Comparison of ENCODE assay signal across 18 cellular contexts in the genomic region with DNA sequence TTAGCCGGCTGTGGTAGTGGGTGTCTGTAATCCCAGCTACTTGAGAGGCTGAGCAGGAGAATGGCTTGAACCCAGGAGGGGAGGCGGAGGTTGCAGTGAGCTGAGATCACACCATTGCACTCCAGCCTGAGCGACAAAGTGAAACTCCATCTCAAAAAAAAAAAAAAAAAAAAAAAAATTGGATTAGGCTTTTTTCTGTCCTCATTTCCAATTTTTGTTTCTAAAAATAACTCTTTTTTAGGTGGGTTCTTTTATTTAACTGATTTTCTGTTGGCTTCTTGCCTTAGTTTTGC.
"Had no signal": no experiment of that assay in that cellular context is flagged by ENCODE, and none has a peak within 500 bp of the region (broad histone marks: within the 10 kb centered on the region; RNA-seq: fewer than 3 reads in every experiment).

No MANE protein-coding gene starts in this region.

- H3K4me1 ChIP-seq: esophagus squamous epithelium, gastroesophageal sphincter, right atrium auricular region, stomach had no signal

- H3K4me3 Mint-ChIP-seq: mesothelial cell of epicardium, natural killer cell, neural crest cell had no signal

- H3K9me3 ChIP-seq: esophagus squamous epithelium, gastroesophageal sphincter, right atrium auricular region, thoracic aorta had no signal

- H3K27me3 ChIP-seq: esophagus squamous epithelium, gastroesophageal sphincter, right atrium auricular region, stomach had no signal

- H3K27ac ChIP-seq: esophagus squamous epithelium, gastroesophageal sphincter, right atrium auricular region, stomach, thoracic aorta had no signal

- DNase-seq: dermis blood vessel endothelial cell; esophagus squamous epithelium; foreskin fibroblast; glutamatergic neuron; islet precursor cell; natural killer cell; small intestine; stimulated activated CD4-positive, alpha-beta T cell treated with anti-CD3 and anti-CD28 coated beads, Interleukin-12 subunit alpha, Interleukin-12 subunit beta, amount 100 ng/mL, for 4 hours; stimulated activated naive CD4-positive, alpha-beta T cell; stomach; substantia nigra; trophoblast cell had no signal

- H3K36me3 ChIP-seq: esophagus squamous epithelium, gastroesophageal sphincter, right atrium auricular region, stomach, thoracic aorta had no signal

- H3K4me1 Mint-ChIP-seq: natural killer cell had no signal

- H3K4me3 ChIP-seq: esophagus squamous epithelium, gastroesophageal sphincter, right atrium auricular region, stomach, thoracic aorta had no signal

- H3K36me3 Mint-ChIP-seq: mesothelial cell of epicardium, natural killer cell had no signal

- H3K27ac Mint-ChIP-seq: mesothelial cell of epicardium, natural killer cell had no signal

- ATAC-seq: left lobe of liver, natural killer cell had no signal
